In genomic region chr7:123792547-123792946, GRCh38 we compare ENCODE assay signal across 18 cellular contexts.
DNase-seq lines count a peak whose midpoint lies in the region; ATAC-seq lines count a peak whose summit lies in the region.
"Had no signal": no experiment of that assay in that cellular context is flagged by ENCODE, and none has a peak within 500 bp of the region (broad histone marks: within the 10 kb centered on the region; RNA-seq: fewer than 3 reads in every experiment).

No MANE protein-coding gene starts in this region.

- no peak for DNase-seq in stimulated activated naive CD8-positive, alpha-beta T cell treated with anti-CD3 and anti-CD28 coated beads, Interleukin-15, amount 100 ng/mL, for 72 hours
- DNase-seq in AG20443 (ENCODE audit: low spot score): no peak
- no peak for DNase-seq in D341Med (ENCODE audit: low spot score)
- DNase-seq: activated CD4-positive, alpha-beta T cell treated with anti-CD3 and anti-CD28 coated beads, Interleukin-2, amount 10 ng/mL, durations not matched to agents 7 days and 5 days; activated CD8-positive, alpha-beta memory T cell treated with anti-CD3 and anti-CD28 coated beads, Interleukin-2, amount 50 U/mL, for 48 hours; activated naive CD4-positive, alpha-beta T cell treated with anti-CD3 and anti-CD28 coated beads, Interleukin-2, amount 10 ng/mL, durations not matched to agents 7 days and 5 days; Calu3; heart left ventricle; Kasumi-1; lower lobe of right lung; NCI-H1105; NCI-H2107; NCI-H524; occipital lobe had no signal

- peaks cover 13% of the 10 kb centered on the region for H3K4me1 Mint-ChIP-seq in stimulated activated naive CD8-positive, alpha-beta T cell treated with anti-CD3 and anti-CD28 coated beads, Interleukin-15, amount 100 ng/mL, for 72 hours
- H3K4me1 Mint-ChIP-seq: activated CD4-positive, alpha-beta T cell treated with anti-CD3 and anti-CD28 coated beads, Interleukin-2, amount 10 ng/mL, durations not matched to agents 7 days and 5 days; activated naive CD4-positive, alpha-beta T cell treated with anti-CD3 and anti-CD28 coated beads, Interleukin-2, amount 10 ng/mL, durations not matched to agents 7 days and 5 days had no signal

- H3K9me3 Mint-ChIP-seq in stimulated activated naive CD8-positive, alpha-beta T cell treated with anti-CD3 and anti-CD28 coated beads, Interleukin-15, amount 100 ng/mL, for 72 hours: no peaks in the 10 kb centered on the region
- H3K9me3 Mint-ChIP-seq: activated CD4-positive, alpha-beta T cell treated with anti-CD3 and anti-CD28 coated beads, Interleukin-2, amount 10 ng/mL, durations not matched to agents 7 days and 5 days; activated naive CD4-positive, alpha-beta T cell treated with anti-CD3 and anti-CD28 coated beads, Interleukin-2, amount 10 ng/mL, durations not matched to agents 7 days and 5 days had no signal

- peak; percentile 79 for ATAC-seq in GM18907 (IDR thresholded peaks at IDR 0.05; ENCODE audit: unreplicated experiment)
- peak; percentile 77 for ATAC-seq in HG02759 (IDR thresholded peaks at IDR 0.05; ENCODE audit: unreplicated experiment)
- peak; percentile 54 for ATAC-seq in HG03378 (IDR thresholded peaks at IDR 0.05; ENCODE audit: unreplicated experiment)
- ATAC-seq in stimulated activated naive CD8-positive, alpha-beta T cell treated with anti-CD3 and anti-CD28 coated beads, Interleukin-15, amount 100 ng/mL, for 72 hours: peak; percentile 56
- ATAC-seq in GM18519 (IDR thresholded peaks at IDR 0.05; ENCODE audit: low FRiP score, unreplicated experiment): no peak
- ATAC-seq: lower lobe of right lung had no signal

- H3K27ac Mint-ChIP-seq in stimulated activated naive CD8-positive, alpha-beta T cell treated with anti-CD3 and anti-CD28 coated beads, Interleukin-15, amount 100 ng/mL, for 72 hours: peak overlapping the region; percentile 13 to 91
- H3K27ac Mint-ChIP-seq: activated CD4-positive, alpha-beta T cell treated with anti-CD3 and anti-CD28 coated beads, Interleukin-2, amount 10 ng/mL, durations not matched to agents 7 days and 5 days; activated naive CD4-positive, alpha-beta T cell treated with anti-CD3 and anti-CD28 coated beads, Interleukin-2, amount 10 ng/mL, durations not matched to agents 7 days and 5 days had no signal

- H3K27me3 Mint-ChIP-seq in stimulated activated naive CD8-positive, alpha-beta T cell treated with anti-CD3 and anti-CD28 coated beads, Interleukin-15, amount 100 ng/mL, for 72 hours: no peaks in the 10 kb centered on the region
- H3K27me3 Mint-ChIP-seq: activated CD4-positive, alpha-beta T cell treated with anti-CD3 and anti-CD28 coated beads, Interleukin-2, amount 10 ng/mL, durations not matched to agents 7 days and 5 days had no signal

- no peak overlapping the region for H3K4me3 Mint-ChIP-seq in stimulated activated naive CD8-positive, alpha-beta T cell treated with anti-CD3 and anti-CD28 coated beads, Interleukin-15, amount 100 ng/mL, for 72 hours
- H3K4me3 Mint-ChIP-seq: activated CD4-positive, alpha-beta T cell treated with anti-CD3 and anti-CD28 coated beads, Interleukin-2, amount 10 ng/mL, durations not matched to agents 7 days and 5 days; activated naive CD4-positive, alpha-beta T cell treated with anti-CD3 and anti-CD28 coated beads, Interleukin-2, amount 10 ng/mL, durations not matched to agents 7 days and 5 days had no signal
